22 cellular contexts compared by ENCODE assay signal in genomic region chr1:246515390-246516005, GRCh38.
"Had no signal": no experiment of that assay in that cellular context is flagged by ENCODE, and none has a peak within 500 bp of the region (broad histone marks: within the 10 kb centered on the region; RNA-seq: fewer than 3 reads in every experiment).

No MANE protein-coding gene starts in this region.

- H3K27ac Mint-ChIP-seq: naive thymus-derived CD4-positive, alpha-beta T cell; stimulated activated naive B cell treated with anti-CD40 and anti-IgM and Interleukin-4, amounts not matched to agents 10 μg/mL and 1 μg/mL and 100 μg/mL, for 72 hours had no signal

- H3K27me3 Mint-ChIP-seq: effector memory CD8-positive, alpha-beta T cell; naive thymus-derived CD4-positive, alpha-beta T cell had no signal

- H3K36me3 ChIP-seq: esophagus muscularis mucosa, gastrocnemius medialis, heart right ventricle, neutrophil, stomach, thoracic aorta, transverse colon had no signal

- H3K27me3 ChIP-seq: esophagus muscularis mucosa, gastrocnemius medialis, heart right ventricle, neutrophil, stomach, transverse colon had no signal

- DNase-seq: cortex of kidney; effector memory CD8-positive, alpha-beta T cell; gastrocnemius medialis; heart right ventricle; hypothalamus; kidney glomerular epithelial cell; mesendoderm; naive thymus-derived CD4-positive, alpha-beta T cell; psoas muscle; retina; stimulated activated CD4-positive, alpha-beta T cell treated with anti-CD3 and anti-CD28 coated beads, Interleukin-2, amount 100 ng/mL, for 24 hours; stimulated activated CD4-positive, alpha-beta T cell treated with anti-CD3 and anti-CD28 coated beads, Interleukin-4, amount 100 ng/mL, for 4 hours; stimulated activated naive B cell treated with anti-CD40 and anti-IgM and Interleukin-4, amounts not matched to agents 10 μg/mL and 1 μg/mL and 100 μg/mL, for 72 hours; stomach; substantia nigra; transverse colon had no signal

- FAIRE-seq: islet of Langerhans had no signal

- H3K4me3 ChIP-seq: esophagus muscularis mucosa, gastrocnemius medialis, heart right ventricle, psoas muscle, stomach, thoracic aorta, transverse colon had no signal

- H3K9me3 Mint-ChIP-seq: effector memory CD8-positive, alpha-beta T cell had no signal

- H3K27ac ChIP-seq: epithelial cell of prostate, esophagus muscularis mucosa, gastrocnemius medialis, heart right ventricle, neutrophil, psoas muscle, stomach, thoracic aorta, transverse colon had no signal

- H3K4me3 Mint-ChIP-seq: effector memory CD8-positive, alpha-beta T cell; naive thymus-derived CD4-positive, alpha-beta T cell; stimulated activated naive B cell treated with anti-CD40 and anti-IgM and Interleukin-4, amounts not matched to agents 10 μg/mL and 1 μg/mL and 100 μg/mL, for 72 hours had no signal

- H3K4me1 Mint-ChIP-seq: stimulated activated naive B cell treated with anti-CD40 and anti-IgM and Interleukin-4, amounts not matched to agents 10 μg/mL and 1 μg/mL and 100 μg/mL, for 72 hours had no signal

- H3K4me1 ChIP-seq: esophagus muscularis mucosa, gastrocnemius medialis, heart right ventricle, psoas muscle, stomach, transverse colon had no signal

- ATAC-seq: effector memory CD8-positive, alpha-beta T cell; gastrocnemius medialis; heart right ventricle; naive thymus-derived CD4-positive, alpha-beta T cell; psoas muscle; sciatic nerve; stimulated activated naive B cell treated with anti-CD40 and anti-IgM and Interleukin-4, amounts not matched to agents 10 μg/mL and 1 μg/mL and 100 μg/mL, for 72 hours had no signal
